ENCODE assay signal across 8 cellular contexts in genomic region chr10:18238875-18239485, GRCh38.
DNase-seq lines count a peak whose midpoint lies in the region; ATAC-seq and TF ChIP-seq lines count a peak whose summit lies in the region.

No MANE protein-coding gene starts in this region.

- H3F3A ChIP-seq in PC-9 (ENCODE audit: insufficient read depth, low read depth) = no peaks in the 10 kb centered on the region

- H3K27ac ChIP-seq in PC-9 = no peak overlapping the region

- H3K9me2 ChIP-seq in PC-9 (ENCODE audit: insufficient read depth) = no peaks in the 10 kb centered on the region

- no peaks in the 10 kb centered on the region for H3K9me3 ChIP-seq in PC-9 (ENCODE audit: insufficient read depth, low read depth)

- no peak for DNase-seq in AG04449 (ENCODE audit: low read depth, low spot score)
- peak; percentile 48 for DNase-seq in GM13977 (ENCODE audit: low spot score)
- DNase-seq in PC-9 = peak in 1 of 2 experiments; percentile 1
- peak; percentile 74 for DNase-seq in fibroblast of mammary gland (ENCODE audit: low read depth)
- no peak for DNase-seq in retinal pigment epithelial cell (ENCODE audit: low read depth)
- no peak for DNase-seq in mesenteric fat pad (ENCODE audit: low spot score)
- DNase-seq in stimulated activated CD4-positive, alpha-beta T cell treated with anti-CD3 and anti-CD28 coated beads, Interleukin-15, amount 100 ng/mL, for 24 hours = no peak

- in situ Hi-C loops in GM13977 (cut with MboI; ENCODE audit: low pct_unique_long_range_greater_than_20kb, low sequenced_read_pairs, unreplicated experiment) = loop anchor here (25.0 kb wide), 1 partner anchor 627 kb away; the partner anchor contains the start of gene HACD1

- H4K20me1 ChIP-seq in PC-9 (ENCODE audit: insufficient read depth) = no peaks in the 10 kb centered on the region

- H3K4me3 ChIP-seq in AG04449 (ENCODE audit: low read depth, low read length) = no peak overlapping the region
- no peak overlapping the region for H3K4me3 ChIP-seq in PC-9
- no peak overlapping the region for H3K4me3 ChIP-seq in fibroblast of mammary gland (ENCODE audit: control insufficient read depth, low read depth, low read length)
- no peak overlapping the region for H3K4me3 ChIP-seq in retinal pigment epithelial cell (ENCODE audit: low read length)

- intact Hi-C loops in PC-9 (cut with micrococcal nuclease; ENCODE audit: unreplicated experiment) = loop anchor here (5.0 to 10.0 kb wide), 2 partner anchors 632 to 804 kb away; no protein-coding TSS in a partner anchor

- no peaks in the 10 kb centered on the region for H3K36me3 ChIP-seq in PC-9 (ENCODE audit: low read depth)

- H3K4me1 ChIP-seq in PC-9 (replicated peaks; ENCODE audit: insufficient read depth) = no peaks in the 10 kb centered on the region

- peak; percentile 50 for TF ChIP-seq CTCF in AG04449 (IDR thresholded peaks at IDR 0.05; ENCODE audit: insufficient read depth, low read length, missing control alignments)
- peak; percentile 58 for TF ChIP-seq CTCF in GM13977 (IDR thresholded peaks at IDR 0.05; ENCODE audit: extremely low read depth, insufficient read depth, missing control alignments)
- TF ChIP-seq CTCF in PC-9 (conservative IDR thresholded peaks at IDR 0.05) = peak; percentile 55; the same call in 1 of the 2 replicates
- TF ChIP-seq CTCF in fibroblast of mammary gland (conservative IDR thresholded peaks at IDR 0.05; ENCODE audit: control insufficient read depth, insufficient read depth, low read depth, low read length) = peak; percentile 76
- peak; percentile 77 for TF ChIP-seq CTCF in retinal pigment epithelial cell (conservative IDR thresholded peaks at IDR 0.05; ENCODE audit: low read depth, low read length)

- H3K27me3 ChIP-seq in PC-9 (ENCODE audit: insufficient read depth, low read depth) = no peaks in the 10 kb centered on the region

- ATAC-seq in HG03175 (IDR thresholded peaks at IDR 0.05; ENCODE audit: unreplicated experiment) = no peak

- CTCF ChIA-PET in AG04449 (lab: Yijun Ruan, JAX) (interaction anchor here (0.6 to 3.4 kb wide), 16 partner anchors 9 to 830 kb away, joined by 3 to 29 read pairs (median 3); partner anchors contain the start of gene STAM), PC-9 (lab: Charles Lee) (no interaction called here)

- POLR2A ChIA-PET in AG04449 (lab: Yijun Ruan, JAX) = no interaction called here
- POLR2A ChIA-PET in PC-9 (lab: Charles Lee; ENCODE audit: unreplicated experiment) = no interaction called here

- H2AFZ ChIP-seq in PC-9 = no peak overlapping the region

- H3K79me2 ChIP-seq in PC-9 (ENCODE audit: low read depth) = no peaks in the 10 kb centered on the region

- H3K4me2 ChIP-seq in PC-9 = no peak overlapping the region

- no TSS peak for BruUV-seq in PC-9 (replicated peaks; lab: Mats Ljungman, UMichigan)

Comparison
In these comparisons a context has a peak if more than half of its experiments do, and no peak if none do; other contexts are left out.
1. DNase-seq: peak in GM13977 (single experiment) and fibroblast of mammary gland (single experiment); none in AG04449 (single experiment), retinal pigment epithelial cell (single experiment), mesenteric fat pad (single experiment) and stimulated activated CD4-positive, alpha-beta T cell treated with anti-CD3 and anti-CD28 coated beads, Interleukin-15, amount 100 ng/mL, for 24 hours (single experiment).
2. Peak in every context shown above with its lines, with median percentiles within 50 percentile points of each other: CTCF ChIP-seq.